1 cellular context compared by ENCODE assay signal in the genomic region with DNA sequence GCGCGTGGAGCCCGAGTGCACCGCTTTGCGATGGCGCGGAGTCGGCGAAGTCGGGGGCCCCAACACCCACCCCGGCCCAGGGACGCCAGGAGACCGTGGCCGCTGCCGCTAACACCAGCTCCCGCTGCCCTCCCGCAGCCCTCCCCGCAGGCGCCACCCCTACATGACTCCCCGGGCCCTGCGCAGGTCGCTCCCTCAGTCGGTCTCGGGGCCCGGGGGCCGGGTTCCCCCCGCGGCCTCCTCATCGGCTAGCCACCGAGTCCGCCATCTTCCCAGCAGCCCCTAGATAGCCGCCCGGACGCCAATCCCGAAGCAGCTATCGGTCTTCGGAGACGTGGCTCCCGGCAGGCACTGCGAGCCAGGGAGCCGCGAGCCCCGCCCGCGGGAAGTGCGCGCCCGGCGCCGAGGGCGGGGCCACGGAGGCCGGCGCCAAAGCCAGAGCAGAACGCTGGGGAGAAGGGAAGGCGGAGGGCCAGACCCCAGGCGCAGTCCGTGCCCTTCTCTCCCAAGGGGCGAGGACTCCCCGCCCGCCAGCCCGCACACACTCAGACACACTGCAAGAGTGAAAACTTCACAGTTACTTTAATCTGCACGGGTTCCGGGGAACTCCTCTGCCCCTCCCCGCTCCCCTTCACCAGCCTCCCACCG.
TF ChIP-seq lines count a peak whose summit lies in the region.

TSS of gene FASTK (minus strand) at position 288 of the 648 bp plus-strand sequence. CDS start at position 245, 43 bp downstream.

TF ChIP-seq in HepG2, 621 proteins besides CTCF, POLR2A, EP300 and RAD21 (continued from another document):
- no peak for TF ChIP-seq BATF2 (CRISPR knock-in tag; IDR thresholded peaks at IDR 0.05)
- no peak for TF ChIP-seq USF2 (IDR thresholded peaks at IDR 0.05; ENCODE audit: low read depth, low read length)
- TF ChIP-seq USF2 (CRISPR knock-in tag; IDR thresholded peaks at IDR 0.05; ENCODE audit: borderline replicate concordance), result no peak
- 0 out of 2 replicates have a peak, but pooled peaks have one; percentile 12 for TF ChIP-seq TERF1 (CRISPR knock-in tag; IDR thresholded peaks at IDR 0.05)
- no peak for TF ChIP-seq NFIC (IDR thresholded peaks at IDR 0.05; ENCODE audit: low read length)
- TF ChIP-seq ZNF562 (CRISPR knock-in tag; IDR thresholded peaks at IDR 0.05; ENCODE audit: borderline replicate concordance), result no peak
- no peak for TF ChIP-seq HMG20A (CRISPR knock-in tag; IDR thresholded peaks at IDR 0.05; ENCODE audit: borderline replicate concordance)
- TF ChIP-seq ZNF75D (CRISPR knock-in tag; IDR thresholded peaks at IDR 0.05; ENCODE audit: borderline replicate concordance), result no peak
- TF ChIP-seq ZBTB3 (CRISPR knock-in tag; IDR thresholded peaks at IDR 0.05; ENCODE audit: borderline replicate concordance, low read depth), result 0 out of 2 replicates have a peak, but pooled peaks have one; percentile 55
- peak; percentile 71 for TF ChIP-seq KAT7 (CRISPR knock-in tag; IDR thresholded peaks at IDR 0.05; ENCODE audit: borderline replicate concordance)
- TF ChIP-seq THYN1 (CRISPR knock-in tag; IDR thresholded peaks at IDR 0.05; ENCODE audit: borderline replicate concordance, low read depth), result no peak
- peak; percentile 15 for TF ChIP-seq ZBTB2 (CRISPR knock-in tag; IDR thresholded peaks at IDR 0.05; ENCODE audit: low read depth)
- TF ChIP-seq CREB1 (IDR thresholded peaks at IDR 0.05), result no peak
- TF ChIP-seq CREB1 (CRISPR knock-in tag; IDR thresholded peaks at IDR 0.05), result no peak
- no peak for TF ChIP-seq ZNF570 (CRISPR knock-in tag; IDR thresholded peaks at IDR 0.05; ENCODE audit: borderline replicate concordance)
- no peak; the same call in 1 of the 2 replicates for TF ChIP-seq ATF3 (CRISPR knock-in tag; IDR thresholded peaks at IDR 0.05)
- peak; percentile 33; the same call in 1 of the 2 replicates for TF ChIP-seq FOXK1 (CRISPR knock-in tag; IDR thresholded peaks at IDR 0.05; ENCODE audit: borderline replicate concordance, low read depth)
- TF ChIP-seq ZNF883 (CRISPR knock-in tag; IDR thresholded peaks at IDR 0.05; ENCODE audit: not compliant biosample characterization), result no peak
- 0 out of 2 replicates have a peak, but pooled peaks have one; percentile 25 for TF ChIP-seq SRY (CRISPR knock-in tag; IDR thresholded peaks at IDR 0.05)
- 0 out of 2 replicates have a peak, but pooled peaks have one; percentile 36 for TF ChIP-seq HNRNPUL1 (IDR thresholded peaks at IDR 0.05; ENCODE audit: low read depth, low read length)
- TF ChIP-seq, protein P1, sequence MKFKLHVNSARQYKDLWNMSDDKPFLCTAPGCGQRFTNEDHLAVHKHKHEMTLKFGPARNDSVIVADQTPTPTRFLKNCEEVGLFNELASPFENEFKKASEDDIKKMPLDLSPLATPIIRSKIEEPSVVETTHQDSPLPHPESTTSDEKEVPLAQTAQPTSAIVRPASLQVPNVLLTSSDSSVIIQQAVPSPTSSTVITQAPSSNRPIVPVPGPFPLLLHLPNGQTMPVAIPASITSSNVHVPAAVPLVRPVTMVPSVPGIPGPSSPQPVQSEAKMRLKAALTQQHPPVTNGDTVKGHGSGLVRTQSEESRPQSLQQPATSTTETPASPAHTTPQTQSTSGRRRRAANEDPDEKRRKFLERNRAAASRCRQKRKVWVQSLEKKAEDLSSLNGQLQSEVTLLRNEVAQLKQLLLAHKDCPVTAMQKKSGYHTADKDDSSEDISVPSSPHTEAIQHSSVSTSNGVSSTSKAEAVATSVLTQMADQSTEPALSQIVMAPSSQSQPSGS (CRISPR knock-in tag; IDR thresholded peaks at IDR 0.05), result peak; percentile 60; the same call in 1 of the 2 replicates
- no peak for TF ChIP-seq ZNF326 (CRISPR knock-in tag; IDR thresholded peaks at IDR 0.05; ENCODE audit: borderline replicate concordance)
